In the genomic region with DNA sequence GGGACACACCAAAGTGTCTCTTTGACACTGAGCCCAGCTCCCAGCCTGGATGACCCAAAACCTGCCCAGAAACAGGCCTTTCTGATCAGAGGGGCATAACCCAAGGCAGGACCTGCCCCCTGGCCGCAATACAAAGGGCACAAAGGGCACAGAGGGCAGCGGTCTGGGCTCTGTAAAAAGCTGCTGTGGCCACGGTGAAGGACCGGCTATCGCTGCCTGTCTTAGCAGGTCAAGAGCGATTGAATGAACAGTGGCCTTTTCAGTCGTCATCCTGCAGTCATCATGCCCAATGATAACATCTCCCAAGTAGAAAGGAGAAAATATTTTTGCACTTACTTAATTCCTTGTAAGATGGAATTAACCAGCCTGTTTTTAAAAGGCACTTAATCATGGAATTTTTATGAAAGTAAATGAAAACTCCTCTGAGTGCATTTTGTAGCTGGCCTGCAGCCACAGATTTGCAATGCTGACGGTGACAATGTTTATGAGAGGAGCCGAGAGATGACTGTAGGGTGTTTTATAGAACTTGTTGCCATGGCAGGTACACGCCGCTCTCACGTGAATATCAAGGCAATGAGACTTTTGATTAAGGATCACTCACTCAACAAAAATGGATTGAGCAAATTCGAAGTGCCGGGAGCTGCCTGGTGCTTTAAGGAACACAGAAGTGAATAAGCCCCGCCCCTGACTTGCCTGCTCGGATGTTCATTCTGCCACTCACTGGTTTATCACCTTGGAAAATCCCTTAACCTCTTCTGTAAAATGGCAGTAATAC, we compare ENCODE assay signal across 14 cellular contexts. TPM values are rescaled to one million over a fixed set of nuclear protein-coding genes. Genes with fewer than 3 reads are reported as not detected.
DNase-seq lines count a peak whose midpoint lies in the region; ATAC-seq and TF ChIP-seq lines count a peak whose summit lies in the region.
"Had no signal": no experiment of that assay in that cellular context is flagged by ENCODE, and none has a peak within 500 bp of the region (broad histone marks: within the 10 kb centered on the region; RNA-seq: fewer than 3 reads in every experiment).

No MANE protein-coding gene starts in this region.

- peak; percentile 24 for DNase-seq in GM04504 (ENCODE audit: low read depth)
- DNase-seq in foreskin keratinocyte = peak; percentile 93 to 98
- DNase-seq in retinal pigment epithelial cell (ENCODE audit: low read depth) = peak; percentile 39
- no peak for DNase-seq in DMS 273 (lab: John Stamatoyannopoulos, UW; ENCODE audit: unreplicated experiment)
- no peak for DNase-seq in activated CD4-positive, alpha-beta T cell treated with anti-CD3 and anti-CD28 coated beads, Interleukin-2, amount 50 U/mL, for 1 hour
- no peak for DNase-seq in stimulated activated naive CD8-positive, alpha-beta T cell treated with anti-CD3 and anti-CD28 coated beads, Interleukin-15, Interleukin-2, amounts not matched to agents 100 U/mL and 50 U/mL, for 24 hours
- DNase-seq: central memory CD4-positive, alpha-beta T cell; foreskin melanocyte; KG1; NCI-H446 treated with DMSO at 0.1 percent for 48 hours; SJCRH30 had no signal

- H3K4me1 ChIP-seq in foreskin keratinocyte = peaks cover 28% of the 10 kb centered on the region
- H3K4me1 ChIP-seq: SJCRH30 had no signal

- no peak for TF ChIP-seq CTCF in foreskin keratinocyte (conservative IDR thresholded peaks at IDR 0.05)
- TF ChIP-seq CTCF in retinal pigment epithelial cell (conservative IDR thresholded peaks at IDR 0.05; ENCODE audit: low read depth, low read length) = no peak

- peak; percentile 50 for ATAC-seq in SK-N-SH treated with all-trans-retinoic acid at 6 μM for 48 hours
- ATAC-seq in foreskin keratinocyte = peak; percentile 89
- ATAC-seq in GM18870 (IDR thresholded peaks at IDR 0.05; ENCODE audit: unreplicated experiment) = no peak
- ATAC-seq in stimulated activated naive CD8-positive, alpha-beta T cell treated with anti-CD3 and anti-CD28 coated beads, Interleukin-15, Interleukin-2, amounts not matched to agents 100 U/mL and 50 U/mL, for 24 hours = no peak

- no peaks in the 10 kb centered on the region for H3K27me3 ChIP-seq in foreskin keratinocyte
- H3K27me3 ChIP-seq: SJCRH30 had no signal

- peak overlapping the region; percentile 83 for H3K27ac ChIP-seq in foreskin keratinocyte
- H3K27ac ChIP-seq: SJCRH30 had no signal

- H3K4me3 ChIP-seq in retinal pigment epithelial cell (ENCODE audit: low read length) = peak overlapping the region; percentile 9
- H3K4me3 ChIP-seq: SJCRH30 had no signal

TF ChIP-seq in SK-N-SH treated with all-trans-retinoic acid at 6 μM for 48 hours, 23 proteins besides CTCF, POLR2A, EP300 and RAD21:
- TF ChIP-seq, protein P1, sequence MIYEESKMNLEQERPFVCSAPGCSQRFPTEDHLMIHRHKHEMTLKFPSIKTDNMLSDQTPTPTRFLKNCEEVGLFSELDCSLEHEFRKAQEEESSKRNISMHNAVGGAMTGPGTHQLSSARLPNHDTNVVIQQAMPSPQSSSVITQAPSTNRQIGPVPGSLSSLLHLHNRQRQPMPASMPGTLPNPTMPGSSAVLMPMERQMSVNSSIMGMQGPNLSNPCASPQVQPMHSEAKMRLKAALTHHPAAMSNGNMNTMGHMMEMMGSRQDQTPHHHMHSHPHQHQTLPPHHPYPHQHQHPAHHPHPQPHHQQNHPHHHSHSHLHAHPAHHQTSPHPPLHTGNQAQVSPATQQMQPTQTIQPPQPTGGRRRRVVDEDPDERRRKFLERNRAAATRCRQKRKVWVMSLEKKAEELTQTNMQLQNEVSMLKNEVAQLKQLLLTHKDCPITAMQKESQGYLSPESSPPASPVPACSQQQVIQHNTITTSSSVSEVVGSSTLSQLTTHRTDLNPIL (CRISPR knock-in tag; IDR thresholded peaks at IDR 0.05; ENCODE audit: low read depth) = peak; percentile 94
- TF ChIP-seq ISL1 (CRISPR knock-in tag; IDR thresholded peaks at IDR 0.05) (peak; percentile 99), ESRRG (CRISPR knock-in tag; IDR thresholded peaks at IDR 0.05) (peak; percentile 79; the same call in 1 of the 2 replicates), ZFP3 (CRISPR knock-in tag; IDR thresholded peaks at IDR 0.05) (peak; percentile 42; the same call in 1 of the 2 replicates), ZC3H10 (CRISPR knock-in tag; IDR thresholded peaks at IDR 0.05) (0 out of 2 replicates have a peak, but pooled peaks have one; percentile 32), ZNF565 (CRISPR knock-in tag; conservative IDR thresholded peaks at IDR 0.05; ENCODE audit: low read depth) (no peak), ZFP30 (CRISPR knock-in tag; IDR thresholded peaks at IDR 0.05) (peak; percentile 2; the same call in 1 of the 2 replicates), CSDC2 (CRISPR knock-in tag; IDR thresholded peaks at IDR 0.05) (no peak)

RNA-seq across cellular contexts. Expression of gene BHLHA15, which starts 47.3 kb away (rescaled TPM):
- total RNA-seq in foreskin keratinocyte = 0.25 and 0.34 TPM in 2 replicates
- polyA plus RNA-seq in foreskin keratinocyte = 0.15 TPM in 1 of 2 replicates, not detected in the other
- total RNA-seq: SJCRH30, urinary bladder had no signal
- polyA plus RNA-seq: urinary bladder had no signal

RNA-seq across cellular contexts. Expression of gene LMTK2, which starts 57.2 kb away (rescaled TPM):
- 13.8 and 14.2 TPM in 2 replicates for total RNA-seq in foreskin keratinocyte
- 2.2 and 2.7 TPM in 2 replicates for polyA plus RNA-seq in foreskin keratinocyte

Comparison
In these comparisons a context has a peak if more than half of its experiments do, and no peak if none do; other contexts are left out.
1. DNase-seq: peak in GM04504 (single experiment), foreskin keratinocyte (2 of 2) and retinal pigment epithelial cell (single experiment); none in DMS 273 (single experiment), activated CD4-positive, alpha-beta T cell treated with anti-CD3 and anti-CD28 coated beads, Interleukin-2, amount 50 U/mL, for 1 hour (single experiment) and stimulated activated naive CD8-positive, alpha-beta T cell treated with anti-CD3 and anti-CD28 coated beads, Interleukin-15, Interleukin-2, amounts not matched to agents 100 U/mL and 50 U/mL, for 24 hours (single experiment).
2. ATAC-seq: peak in SK-N-SH treated with all-trans-retinoic acid at 6 μM for 48 hours (single experiment) and foreskin keratinocyte (single experiment); none in GM18870 (single experiment) and stimulated activated naive CD8-positive, alpha-beta T cell treated with anti-CD3 and anti-CD28 coated beads, Interleukin-15, Interleukin-2, amounts not matched to agents 100 U/mL and 50 U/mL, for 24 hours (single experiment).